In genomic region chr11:70730411-70730810, GRCh38 we compare ENCODE assay signal across 23 cellular contexts.
DNase-seq lines count a peak whose midpoint lies in the region; ATAC-seq and TF ChIP-seq lines count a peak whose summit lies in the region.
"Had no signal": no experiment of that assay in that cellular context is flagged by ENCODE, and none has a peak within 500 bp of the region (broad histone marks: within the 10 kb centered on the region; RNA-seq: fewer than 3 reads in every experiment).

No MANE protein-coding gene starts in this region.

- ATAC-seq in Right ventricle myocardium inferior (no peak), left cardiac atrium (no peak), GM18858 (IDR thresholded peaks at IDR 0.05; ENCODE audit: unreplicated experiment) (no peak), HG02588 (IDR thresholded peaks at IDR 0.05; ENCODE audit: unreplicated experiment) (no peak)
- ATAC-seq in natural killer cell treated with Interleukin-12 subunit alpha and Interleukin-12 subunit beta and Interleukin-15 and Interleukin-18, amount 100 ng/mL, for 72 hours = no peak
- ATAC-seq: GM12878, GM23338, HCT116, HepG2 had no signal

- no peak overlapping the region for H4K8ac ChIP-seq in neuronal stem cell (ENCODE audit: low read depth, low read length)

- H3K9me3 ChIP-seq in neuronal stem cell (replicated peaks in 1 of 2; ENCODE audit: control insufficient read depth in 2 of 2, insufficient read depth in 1 of 2, low read depth in 1 of 2, low read length in 2 of 2) = peaks cover 0 to 2% of the 10 kb centered on the region in 2 donors

- H3K27ac Mint-ChIP-seq in chondrocyte (ENCODE audit: unreplicated experiment) = no peak overlapping the region
- no peak overlapping the region for H3K27ac Mint-ChIP-seq in natural killer cell treated with Interleukin-12 subunit alpha and Interleukin-12 subunit beta and Interleukin-15 and Interleukin-18, amount 100 ng/mL, for 72 hours
- H3K27ac Mint-ChIP-seq: B cell; CD4-positive, CD25-positive, alpha-beta regulatory T cell; CD8-positive, alpha-beta memory T cell; GM23338; HFFc6; IgD-negative memory B cell had no signal

- H3K4me1 ChIP-seq in neuronal stem cell (ENCODE audit: control insufficient read depth in 2 of 2, insufficient read depth in 1 of 2, low read depth in 1 of 2, low read length in 2 of 2) = peaks cover 5 to 13% of the 10 kb centered on the region in 2 donors

- H3K4me1 Mint-ChIP-seq in chondrocyte (ENCODE audit: low read depth) = no peaks in the 10 kb centered on the region
- no peaks in the 10 kb centered on the region for H3K4me1 Mint-ChIP-seq in natural killer cell treated with Interleukin-12 subunit alpha and Interleukin-12 subunit beta and Interleukin-15 and Interleukin-18, amount 100 ng/mL, for 72 hours (ENCODE audit: low read depth in 2 of 2)
- H3K4me1 Mint-ChIP-seq: B cell; CD4-positive, CD25-positive, alpha-beta regulatory T cell; CD8-positive, alpha-beta memory T cell; IgD-negative memory B cell had no signal

- WGBS in neuronal stem cell (ENCODE audit: extremely low coverage in 2 of 2, insufficient read length in 2 of 2, insufficient replicate concordance in 1 of 2), 2 donors = no CpG with 5 or more reads among the region's 6 CpGs

- no peak overlapping the region for H3K4ac ChIP-seq in neuronal stem cell (ENCODE audit: low read length)

- H3K4me2 ChIP-seq in neuronal stem cell (ENCODE audit: insufficient read depth, low read length, poor library complexity, severe bottlenecking) = no peak overlapping the region
- H3K4me2 ChIP-seq: BLaER1 treated with 17β-estradiol and CSF1 and Interleukin-3, amounts not matched to agents 10 nM and 100 nM; GM23338 had no signal

- H3K9ac ChIP-seq in neuronal stem cell (ENCODE audit: low read depth, low read length, poor library complexity) = no peak overlapping the region
- H3K9ac ChIP-seq: BLaER1 treated with 17β-estradiol and CSF1 and Interleukin-3, amounts not matched to agents 10 nM and 100 nM had no signal

- no peak overlapping the region for H3K27ac ChIP-seq in neuronal stem cell (replicated peaks; ENCODE audit: low read length)
- H3K27ac ChIP-seq: BLaER1 treated with 17β-estradiol and CSF1 and Interleukin-3, amounts not matched to agents 10 nM and 100 nM had no signal

- peak; percentile 4 for DNase-seq in Right ventricle myocardium inferior (ENCODE audit: missing footprints)
- DNase-seq in left cardiac atrium = no peak
- peak; percentile 60 for DNase-seq in chondrocyte (ENCODE audit: low spot score)
- DNase-seq in neuronal stem cell (ENCODE audit: low spot score) = no peak
- no peak for DNase-seq in natural killer cell treated with Interleukin-12 subunit alpha and Interleukin-12 subunit beta and Interleukin-15 and Interleukin-18, amount 100 ng/mL, for 72 hours (ENCODE audit: low spot score)
- DNase-seq: CD4-positive, CD25-positive, alpha-beta regulatory T cell; COR-L47; DMS 273 treated with DMSO at 0.1 percent for 48 hours; DMS53; DND-41; EL; H7; HFFc6 had no signal

- no peak overlapping the region for H2AFZ ChIP-seq in neuronal stem cell (ENCODE audit: low read length)
- H2AFZ ChIP-seq: GM23338 had no signal

- H3K4me3 Mint-ChIP-seq in chondrocyte (ENCODE audit: unreplicated experiment) = no peak overlapping the region
- no peak overlapping the region for H3K4me3 Mint-ChIP-seq in natural killer cell treated with Interleukin-12 subunit alpha and Interleukin-12 subunit beta and Interleukin-15 and Interleukin-18, amount 100 ng/mL, for 72 hours
- H3K4me3 Mint-ChIP-seq: B cell; CD4-positive, CD25-positive, alpha-beta regulatory T cell; CD8-positive, alpha-beta memory T cell; GM23338; HFFc6; IgD-negative memory B cell had no signal

- peak overlapping the region; percentile 44 for H4K91ac ChIP-seq in neuronal stem cell (ENCODE audit: low read depth, low read length, poor library complexity)

- no peak overlapping the region for H3K23ac ChIP-seq in neuronal stem cell (ENCODE audit: low read depth, low read length, poor library complexity)

- no peaks in the 10 kb centered on the region for H3K27me3 ChIP-seq in neuronal stem cell (ENCODE audit: control insufficient read depth in 3 of 3, insufficient read depth in 3 of 3, low read depth in 1 of 3, low read length in 3 of 3)

- H2BK5ac ChIP-seq in neuronal stem cell (ENCODE audit: low read length) = peak overlapping the region; percentile 82

- H2BK12ac ChIP-seq in neuronal stem cell (ENCODE audit: low read length) = no peak overlapping the region

- H2AK5ac ChIP-seq in neuronal stem cell (ENCODE audit: low read depth, low read length) = peak overlapping the region; percentile 40

- intact Hi-C loops in Right ventricle myocardium inferior (cut with DNase I) = loop anchor here (10.0 kb wide), 1 partner anchor 156 kb away; no protein-coding TSS in a partner anchor
- intact Hi-C loops in left cardiac atrium (cut with DNase I) = no loop called here

- H3K9me3 Mint-ChIP-seq in chondrocyte (ENCODE audit: low read depth) = peaks cover 6% of the 10 kb centered on the region
- no peaks in the 10 kb centered on the region for H3K9me3 Mint-ChIP-seq in natural killer cell treated with Interleukin-12 subunit alpha and Interleukin-12 subunit beta and Interleukin-15 and Interleukin-18, amount 100 ng/mL, for 72 hours
- H3K9me3 Mint-ChIP-seq: GM23338 had no signal

- H2BK120ac ChIP-seq in neuronal stem cell (ENCODE audit: low read depth, low read length) = no peak overlapping the region

- H2BK15ac ChIP-seq in neuronal stem cell (ENCODE audit: low read length) = peak overlapping the region; percentile 7

- no peak overlapping the region for H3K4me3 ChIP-seq in neuronal stem cell (ENCODE audit: low read length in 2 of 2)
- H3K4me3 ChIP-seq: BLaER1 treated with 17β-estradiol and CSF1 and Interleukin-3, amounts not matched to agents 10 nM and 100 nM; GM12878; GM23338 had no signal

- peaks cover 11% of the 10 kb centered on the region for H3K27me3 Mint-ChIP-seq in chondrocyte (ENCODE audit: low read depth)
- H3K27me3 Mint-ChIP-seq in natural killer cell treated with Interleukin-12 subunit alpha and Interleukin-12 subunit beta and Interleukin-15 and Interleukin-18, amount 100 ng/mL, for 72 hours = peaks cover 0 to 3% of the 10 kb centered on the region in 2 donors
- H3K27me3 Mint-ChIP-seq: B cell; CD4-positive, CD25-positive, alpha-beta regulatory T cell had no signal

- no peaks in the 10 kb centered on the region for H3K36me3 Mint-ChIP-seq in chondrocyte (ENCODE audit: low read depth)
- H3K36me3 Mint-ChIP-seq in natural killer cell treated with Interleukin-12 subunit alpha and Interleukin-12 subunit beta and Interleukin-15 and Interleukin-18, amount 100 ng/mL, for 72 hours = no peaks in the 10 kb centered on the region
- H3K36me3 Mint-ChIP-seq: CD4-positive, CD25-positive, alpha-beta regulatory T cell; CD8-positive, alpha-beta memory T cell; IgD-negative memory B cell had no signal

- H3K18ac ChIP-seq in neuronal stem cell (ENCODE audit: low read length) = peak overlapping the region; percentile 7

- TF ChIP-seq CTCF in chondrocyte (IDR thresholded peaks at IDR 0.05) = no peak

- no peaks in the 10 kb centered on the region for H3K79me1 ChIP-seq in neuronal stem cell (ENCODE audit: low read depth, low read length)

- no peaks in the 10 kb centered on the region for H3K36me3 ChIP-seq in neuronal stem cell (replicated peaks in 1 of 2; ENCODE audit: control insufficient read depth in 2 of 2, insufficient read depth in 2 of 2, low read length in 2 of 2)
- H3K36me3 ChIP-seq: BLaER1 treated with 17β-estradiol and CSF1 and Interleukin-3, amounts not matched to agents 10 nM and 100 nM had no signal

- H3K14ac ChIP-seq in neuronal stem cell (ENCODE audit: low read length) = no peak overlapping the region

Comparison
In these comparisons a context has a peak if more than half of its experiments do, and no peak if none do; other contexts are left out.
1. DNase-seq: peak in Right ventricle myocardium inferior (single experiment) and chondrocyte (single experiment); none in left cardiac atrium (single experiment), neuronal stem cell (single experiment) and natural killer cell treated with Interleukin-12 subunit alpha and Interleukin-12 subunit beta and Interleukin-15 and Interleukin-18, amount 100 ng/mL, for 72 hours (single experiment).